ENCODE assay signal across 9 cellular contexts in genomic region chr1:23103001-23103879, GRCh38.
A peak's percentile ranks its signal among the peaks of the same experiment; 100 is the strongest.
DNase-seq lines count a peak whose midpoint lies in the region; ATAC-seq, FAIRE-seq and TF ChIP-seq lines count a peak whose summit lies in the region.
"Had no signal": no experiment of that assay in that cellular context is flagged by ENCODE, and none has a peak within 500 bp of the region (broad histone marks: within the 10 kb centered on the region; RNA-seq: fewer than 3 reads in every experiment).

No MANE protein-coding gene starts in this region.

- peak; percentile 69 for DNase-seq in A673 (ENCODE audit: low spot score)
- DNase-seq in HTR-8/SVneo (ENCODE audit: insufficient read length, low spot score): peak; percentile 45
- peak; percentile 26 for DNase-seq in left kidney (ENCODE audit: low read depth, low spot score)
- DNase-seq in coronary artery (ENCODE audit: low spot score): no peak

- peak overlapping the region; percentile 86 for H3K27ac Mint-ChIP-seq in activated T-helper 17 cell treated with anti-CD3 and anti-CD28 coated beads, Interleukin-2, amount 50 U/mL, for 72 hours

- H3K4me1 Mint-ChIP-seq in activated T-helper 17 cell treated with anti-CD3 and anti-CD28 coated beads, Interleukin-2, amount 50 U/mL, for 72 hours: peaks cover 46% of the 10 kb centered on the region

- H3K36me3 ChIP-seq in A673 (ENCODE audit: insufficient read depth, low read length, poor library complexity, severe bottlenecking): no peaks in the 10 kb centered on the region

- BruUV-seq in A673 (replicated peaks; lab: Mats Ljungman, UMichigan): no TSS peak

- TF ChIP-seq CTCF in A673 (conservative IDR thresholded peaks at IDR 0.05; ENCODE audit: low read depth, low read length) (no peak), coronary artery (IDR thresholded peaks at IDR 0.05) (no peak)

- intact Hi-C loops in A673 (cut with micrococcal nuclease; ENCODE audit: unreplicated experiment): no loop called here

- H3K36me3 Mint-ChIP-seq in activated T-helper 17 cell treated with anti-CD3 and anti-CD28 coated beads, Interleukin-2, amount 50 U/mL, for 72 hours (ENCODE audit: low read depth): peaks cover 34% of the 10 kb centered on the region

- POLR2A ChIA-PET in A673 (lab: Charles Lee; ENCODE audit: low non-redundant PET): no interaction called here

- H3K27me3 Mint-ChIP-seq in activated T-helper 17 cell treated with anti-CD3 and anti-CD28 coated beads, Interleukin-2, amount 50 U/mL, for 72 hours: no peaks in the 10 kb centered on the region
- H3K27me3 Mint-ChIP-seq: IgD-negative memory B cell had no signal

- H3K27me3 ChIP-seq in A673 (replicated peaks; ENCODE audit: insufficient read depth, low read depth, low read length, poor library complexity): no peaks in the 10 kb centered on the region

- H3K27ac ChIP-seq in A673 (ENCODE audit: low read depth, low read length, poor library complexity, severe bottlenecking): peak overlapping the region; percentile 52
- peak overlapping the region in 1 of 2 donors; percentile 19 for H3K27ac ChIP-seq in coronary artery

- H3K4me3 Mint-ChIP-seq in activated T-helper 17 cell treated with anti-CD3 and anti-CD28 coated beads, Interleukin-2, amount 50 U/mL, for 72 hours: peak overlapping the region; percentile 75

- CTCF ChIA-PET in A673 (lab: Charles Lee): interaction anchor here (0.6 to 1.3 kb wide), 2 partner anchors 79 to 82 kb away, joined by 6 to 9 read pairs; no protein-coding TSS in a partner anchor

- peak; percentile 90 for ATAC-seq in activated T-helper 17 cell treated with anti-CD3 and anti-CD28 coated beads, Interleukin-2, amount 50 U/mL, for 72 hours (replicated peaks)
- ATAC-seq in GM18502 (IDR thresholded peaks at IDR 0.05; ENCODE audit: poor library complexity, unreplicated experiment): no peak
- no peak for ATAC-seq in HG03460 (IDR thresholded peaks at IDR 0.05; ENCODE audit: unreplicated experiment)
- no peak for ATAC-seq in HG02763 (IDR thresholded peaks at IDR 0.05; ENCODE audit: unreplicated experiment)

- H3K4me3 ChIP-seq in A673 (ENCODE audit: low read depth, low read length, poor library complexity, severe bottlenecking) (no peak overlapping the region), coronary artery (no peak overlapping the region)

- peaks cover 39% of the 10 kb centered on the region for H3K4me1 ChIP-seq in A673 (ENCODE audit: insufficient read depth, low read length, poor library complexity, severe bottlenecking)

- FAIRE-seq in HTR-8/SVneo (lab: Jason Lieb, UNC): peak; percentile 54

- no peaks in the 10 kb centered on the region for H3K9me3 ChIP-seq in A673 (ENCODE audit: low read depth, low read length, poor library complexity, severe bottlenecking)

- H3K9me3 Mint-ChIP-seq in activated T-helper 17 cell treated with anti-CD3 and anti-CD28 coated beads, Interleukin-2, amount 50 U/mL, for 72 hours: no peaks in the 10 kb centered on the region
- H3K9me3 Mint-ChIP-seq: IgD-negative memory B cell had no signal
